ENCODE assay signal across 8 cellular contexts in the genomic region with DNA sequence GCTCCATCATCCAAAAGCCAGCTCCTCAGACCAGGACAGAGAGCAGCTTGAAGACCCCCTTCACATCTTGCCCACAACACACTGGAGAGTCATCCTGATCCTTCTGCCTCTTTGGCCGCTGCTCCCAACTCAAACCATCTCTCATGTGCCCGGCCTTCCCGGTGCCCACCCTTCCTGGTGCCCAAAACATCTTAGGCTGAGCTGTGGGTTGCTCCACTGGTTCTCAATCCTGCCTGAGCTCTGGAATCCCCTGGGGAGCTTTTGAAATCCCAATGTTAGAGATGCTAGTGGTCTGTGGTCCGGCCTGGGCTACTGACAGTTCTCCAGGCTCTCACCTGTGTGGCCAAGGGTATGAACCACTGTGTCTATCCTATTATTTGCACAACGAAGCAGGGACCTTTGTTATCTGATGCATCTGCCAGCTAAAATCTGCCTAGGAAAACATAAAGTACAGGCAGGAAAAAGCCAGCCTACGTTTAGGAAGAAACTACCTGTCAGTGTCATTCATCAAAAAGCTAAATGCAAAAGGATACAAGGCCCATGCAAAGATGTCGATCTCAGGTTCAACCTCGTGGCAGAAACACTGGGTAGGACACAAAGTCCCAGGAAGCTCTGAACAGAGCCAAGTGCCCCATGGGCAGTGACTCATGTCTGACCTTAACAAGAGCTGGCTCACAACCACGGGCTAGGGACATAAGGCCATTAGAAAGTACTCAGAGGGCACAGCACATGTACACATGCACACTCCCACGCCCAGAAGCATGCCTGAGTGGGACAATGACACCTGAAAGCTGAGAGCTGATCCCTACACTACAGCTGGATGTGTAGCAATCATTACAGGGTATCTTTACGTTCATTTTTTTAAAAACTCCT. TPM values are rescaled to one million over a fixed set of nuclear protein-coding genes. Genes with fewer than 3 reads are reported as not detected.
A peak's percentile ranks its signal among the peaks of the same experiment; 100 is the strongest.
DNase-seq lines count a peak whose midpoint lies in the region; ATAC-seq and TF ChIP-seq lines count a peak whose summit lies in the region.

No MANE protein-coding gene starts in this region.

- H3K36me3 Mint-ChIP-seq in neural crest cell (ENCODE audit: low read depth) = no peaks in the 10 kb centered on the region

- H3K9me3 Mint-ChIP-seq in neural crest cell = no peaks in the 10 kb centered on the region

- peak; percentile 78 for DNase-seq in CD1c-positive myeloid dendritic cell (ENCODE audit: extremely low spot score)
- DNase-seq in NCI-H2196 treated with DMSO at 0.1 percent for 48 hours (lab: John Stamatoyannopoulos, UW; ENCODE audit: unreplicated experiment) = peak; percentile 57
- DNase-seq in epithelial cell of proximal tubule (ENCODE audit: low read depth) = peak; percentile 88
- DNase-seq in neural crest cell (ENCODE audit: low read depth, low spot score) = no peak
- DNase-seq in NCI-H1092 (lab: John Stamatoyannopoulos, UW) = no peak
- no peak for DNase-seq in midbrain (lab: John Stamatoyannopoulos, UW)
- no peak for DNase-seq in stimulated activated CD4-positive, alpha-beta T cell treated with anti-CD3 and anti-CD28 coated beads, Interleukin-2, amount 100 ng/mL, for 48 hours

- H3K4me3 Mint-ChIP-seq in neural crest cell = no peak overlapping the region

- H3K4me1 Mint-ChIP-seq in neural crest cell = peaks cover 10% of the 10 kb centered on the region

- H3K4me3 ChIP-seq in epithelial cell of proximal tubule (ENCODE audit: low read depth, low read length) = no peak overlapping the region

- no peak for TF ChIP-seq CTCF in epithelial cell of proximal tubule (conservative IDR thresholded peaks at IDR 0.05; ENCODE audit: low read depth, low read length)
- no peak for TF ChIP-seq CTCF in neural crest cell (conservative IDR thresholded peaks at IDR 0.05)

- no peaks in the 10 kb centered on the region for H3K27me3 Mint-ChIP-seq in neural crest cell (ENCODE audit: low read depth)

- H3K27ac Mint-ChIP-seq in neural crest cell (ENCODE audit: unreplicated experiment) = peak overlapping the region; percentile 59

- ATAC-seq in HG03097 (IDR thresholded peaks at IDR 0.05; ENCODE audit: low FRiP score, unreplicated experiment) = no peak

RNA-seq across cellular contexts. Expression of a gene that starts 30.8 kb away (rescaled TPM):
- total RNA-seq in epithelial cell of proximal tubule = 10.2 and 20.5 TPM in 2 replicates
- total RNA-seq in neural crest cell = 7.8 and 8.8 TPM in 2 replicates

Comparison
In these comparisons a context has a peak if more than half of its experiments do, and no peak if none do; other contexts are left out.
1. DNase-seq: peak in CD1c-positive myeloid dendritic cell (single experiment), NCI-H2196 treated with DMSO at 0.1 percent for 48 hours (single experiment) and epithelial cell of proximal tubule (single experiment); none in neural crest cell (single experiment), NCI-H1092 (single experiment), midbrain (single experiment) and stimulated activated CD4-positive, alpha-beta T cell treated with anti-CD3 and anti-CD28 coated beads, Interleukin-2, amount 100 ng/mL, for 48 hours (0 of 2).